ENCODE assay signal across 2 cellular contexts in genomic region chr17:79002291-79002690, GRCh38.
TF ChIP-seq lines count a peak whose summit lies in the region.

No MANE protein-coding gene starts in this region.

TF ChIP-seq in K562, 482 proteins besides CTCF, POLR2A, EP300 and RAD21:
- TF ChIP-seq ZNF24 (IDR thresholded peaks at IDR 0.05): no peak
- peak; percentile 55; the same call in 1 of the 2 replicates for TF ChIP-seq ZSCAN29 (IDR thresholded peaks at IDR 0.05)
TF ChIP-seq in K562: peak in this region for 1.

TF ChIP-seq in GM23338, 12 proteins besides CTCF, POLR2A, EP300 and RAD21:
- TF ChIP-seq ETS1 (IDR thresholded peaks at IDR 0.05) (no peak), NANOG (IDR thresholded peaks at IDR 0.05; ENCODE audit: borderline replicate concordance) (no peak), REST (IDR thresholded peaks at IDR 0.05; ENCODE audit: unreplicated experiment) (no peak), ZNF114 (CRISPR knock-in tag; IDR thresholded peaks at IDR 0.05) (no peak), STAT1 (IDR thresholded peaks at IDR 0.05; ENCODE audit: unreplicated experiment) (no peak), CREB1 (CRISPR knock-in tag; IDR thresholded peaks at IDR 0.05; ENCODE audit: low read depth) (no peak), EZH2 (IDR thresholded peaks at IDR 0.05; ENCODE audit: low read depth, unreplicated experiment) (no peak), ZNF462 (CRISPR knock-in tag; IDR thresholded peaks at IDR 0.05) (no peak), POLR2AphosphoS5 (IDR thresholded peaks at IDR 0.05; ENCODE audit: low read depth) (no peak), ZNF331 (CRISPR knock-in tag; IDR thresholded peaks at IDR 0.05; ENCODE audit: low read depth) (no peak), JUNB (IDR thresholded peaks at IDR 0.05; ENCODE audit: unreplicated experiment) (no peak), EZH2phosphoT487 (IDR thresholded peaks at IDR 0.05; ENCODE audit: unreplicated experiment) (no peak)
